In the genomic region with DNA sequence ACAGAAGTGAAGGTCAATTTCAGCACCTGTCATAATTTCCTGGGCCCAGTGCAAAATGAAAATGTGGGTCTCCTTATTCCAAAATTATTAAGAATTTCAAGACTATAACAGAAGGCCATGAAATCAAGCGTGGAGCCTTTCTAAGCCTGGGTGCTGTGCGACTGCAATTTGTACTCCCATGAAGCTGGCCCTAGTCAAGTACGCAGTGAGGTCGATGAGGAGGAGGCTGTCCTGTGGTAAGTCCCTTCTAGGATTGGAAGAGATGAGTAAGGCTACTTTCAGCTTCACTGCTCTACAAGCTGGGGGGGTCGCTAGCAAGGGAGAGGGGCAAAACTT, we compare ENCODE assay signal across 8 cellular contexts. TPM values are rescaled to one million over a fixed set of nuclear protein-coding genes. Genes with fewer than 3 reads are reported as not detected.
DNase-seq lines count a peak whose midpoint lies in the region; ATAC-seq and TF ChIP-seq lines count a peak whose summit lies in the region.

No MANE protein-coding gene starts in this region.

- TF ChIP-seq CTCF in WI38 (IDR thresholded peaks at IDR 0.05; ENCODE audit: low read depth, low read length) (no peak), left ventricle myocardium inferior (IDR thresholded peaks at IDR 0.05; ENCODE audit: borderline replicate concordance) (no peak)

- H3K9me3 Mint-ChIP-seq in activated CD8-positive, alpha-beta memory T cell treated with anti-CD3 and anti-CD28 coated beads, Interleukin-2, amount 10 ng/mL, durations not matched to agents 7 days and 5 days (ENCODE audit: low read depth) = no peaks in the 10 kb centered on the region

- H3K4me3 ChIP-seq in WI38 (ENCODE audit: low read depth, low read length) (peak overlapping the region; percentile 76), left ventricle myocardium inferior (peak overlapping the region; percentile 92), skin epidermis (peak overlapping the region; percentile 73 to 97 (median 90))

- peaks cover 36% of the 10 kb centered on the region for H3K4me1 ChIP-seq in left ventricle myocardium inferior

- H3K27me3 ChIP-seq in left ventricle myocardium inferior (ENCODE audit: low read depth) = no peaks in the 10 kb centered on the region

- H3K4me3 Mint-ChIP-seq in activated CD8-positive, alpha-beta memory T cell treated with anti-CD3 and anti-CD28 coated beads, Interleukin-2, amount 10 ng/mL, durations not matched to agents 7 days and 5 days = peak overlapping the region; percentile 91

- peaks cover 37% of the 10 kb centered on the region for H3K4me1 Mint-ChIP-seq in activated CD8-positive, alpha-beta memory T cell treated with anti-CD3 and anti-CD28 coated beads, Interleukin-2, amount 10 ng/mL, durations not matched to agents 7 days and 5 days

- peak; percentile 53 for ATAC-seq in activated CD8-positive, alpha-beta memory T cell treated with anti-CD3 and anti-CD28 coated beads, Interleukin-2, amount 10 ng/mL, durations not matched to agents 7 days and 5 days
- ATAC-seq in HG02852 (IDR thresholded peaks at IDR 0.05; ENCODE audit: unreplicated experiment) = no peak
- ATAC-seq in HG03139 (IDR thresholded peaks at IDR 0.05; ENCODE audit: unreplicated experiment) = no peak

- H3K36me3 Mint-ChIP-seq in activated CD8-positive, alpha-beta memory T cell treated with anti-CD3 and anti-CD28 coated beads, Interleukin-2, amount 10 ng/mL, durations not matched to agents 7 days and 5 days = peaks cover 17% of the 10 kb centered on the region

- peaks cover 23% of the 10 kb centered on the region for H3K36me3 ChIP-seq in left ventricle myocardium inferior

- H3K27ac Mint-ChIP-seq in activated CD8-positive, alpha-beta memory T cell treated with anti-CD3 and anti-CD28 coated beads, Interleukin-2, amount 10 ng/mL, durations not matched to agents 7 days and 5 days = peak overlapping the region; percentile 95

- no peaks in the 10 kb centered on the region for H3K27me3 Mint-ChIP-seq in activated CD8-positive, alpha-beta memory T cell treated with anti-CD3 and anti-CD28 coated beads, Interleukin-2, amount 10 ng/mL, durations not matched to agents 7 days and 5 days

- no peak for DNase-seq in activated CD8-positive, alpha-beta memory T cell treated with anti-CD3 and anti-CD28 coated beads, Interleukin-2, amount 10 ng/mL, durations not matched to agents 7 days and 5 days
- no peak for DNase-seq in activated CD8-positive, alpha-beta memory T cell treated with anti-CD3 and anti-CD28 coated beads, Interleukin-2, amount 50 U/mL, for 48 hours
- DNase-seq in left ventricle myocardium inferior = no peak
- DNase-seq in activated effector memory CD4-positive, alpha-beta T cell treated with Interleukin-2 at 50 U/mL for 16 hours = no peak

- no peaks in the 10 kb centered on the region for H3K9me3 ChIP-seq in left ventricle myocardium inferior (replicated peaks)

- intact Hi-C loops in left ventricle myocardium inferior (cut with micrococcal nuclease) = no loop called here

- CTCF ChIA-PET in activated CD8-positive, alpha-beta memory T cell treated with anti-CD3 and anti-CD28 coated beads, Interleukin-2, amount 10 ng/mL, durations not matched to agents 7 days and 5 days (lab: Charles Lee) = interaction anchor here (1.1 to 1.8 kb wide), 6 partner anchors 10 to 125 kb away, joined by 3 to 12 read pairs (median 5); a partner anchor contains a TSS

- H3K27ac ChIP-seq in left ventricle myocardium inferior (replicated peaks) (peak overlapping the region; percentile 90), skin epidermis (peak overlapping the region in 16 of 21 experiments; percentile 31 to 97 (median 90))

RNA-seq across cellular contexts. Expression of a gene that starts 0.4 kb away (rescaled TPM):
- total RNA-seq in activated CD8-positive, alpha-beta memory T cell treated with anti-CD3 and anti-CD28 coated beads, Interleukin-2, amount 10 ng/mL, durations not matched to agents 7 days and 5 days = 10 to 100 TPM; 88.8 to 91.6 TPM
- 68.9 TPM for total RNA-seq in left ventricle myocardium inferior

RNA-seq across cellular contexts. Expression of a gene that starts 7.3 kb away (rescaled TPM):
- not detected for total RNA-seq in activated CD8-positive, alpha-beta memory T cell treated with anti-CD3 and anti-CD28 coated beads, Interleukin-2, amount 10 ng/mL, durations not matched to agents 7 days and 5 days
- total RNA-seq in left ventricle myocardium inferior = 7.2 TPM

RNA-seq across cellular contexts. Expression of a gene that starts 20.8 kb away (rescaled TPM):
- total RNA-seq in activated CD8-positive, alpha-beta memory T cell treated with anti-CD3 and anti-CD28 coated beads, Interleukin-2, amount 10 ng/mL, durations not matched to agents 7 days and 5 days = 10 to 100 TPM; 15.0 to 17.0 TPM
- total RNA-seq in left ventricle myocardium inferior = 7.9 TPM

RNA-seq across cellular contexts. Expression of a gene that starts 31.0 kb away (rescaled TPM):
- total RNA-seq in activated CD8-positive, alpha-beta memory T cell treated with anti-CD3 and anti-CD28 coated beads, Interleukin-2, amount 10 ng/mL, durations not matched to agents 7 days and 5 days = 10 to 100 TPM; 32.9 to 41.1 TPM
- 14.9 TPM for total RNA-seq in left ventricle myocardium inferior

RNA-seq across cellular contexts. Expression of a gene that starts 39.2 kb away (rescaled TPM):
- not detected for total RNA-seq in activated CD8-positive, alpha-beta memory T cell treated with anti-CD3 and anti-CD28 coated beads, Interleukin-2, amount 10 ng/mL, durations not matched to agents 7 days and 5 days
- total RNA-seq in left ventricle myocardium inferior = 0.27 TPM
